In genomic region chr22:37187891-37188761, GRCh38 we compare ENCODE assay signal across 8 cellular contexts. TPM values are rescaled to one million over a fixed set of nuclear protein-coding genes. Genes with fewer than 3 reads are reported as not detected.
DNase-seq lines count a peak whose midpoint lies in the region; ATAC-seq and TF ChIP-seq lines count a peak whose summit lies in the region.

C1QTNF6 (minus strand) TSS chr22:37188247; CDS start chr22:37188213, 34 bp downstream.

- H3K9me3 ChIP-seq in BE2C (no peaks in the 10 kb centered on the region), muscle layer of duodenum (ENCODE audit: control insufficient read depth in 1 of 2, low read length in 2 of 2) (no peaks in the 10 kb centered on the region)

- H3K4me1 ChIP-seq in BE2C: peaks cover 17% of the 10 kb centered on the region
- H3K4me1 ChIP-seq in muscle layer of duodenum (ENCODE audit: control insufficient read depth in 1 of 2, insufficient read depth in 2 of 2, low read length in 2 of 2): peaks cover 11 to 20% of the 10 kb centered on the region in 2 donors

- peak; percentile 70 for DNase-seq in BE2C
- DNase-seq in OCI-M1 (lab: John Stamatoyannopoulos, UW): peak; percentile 68
- DNase-seq in epithelial cell of esophagus (ENCODE audit: low read depth): peak; percentile 72
- no peak for DNase-seq in KG1 (lab: John Stamatoyannopoulos, UW)
- DNase-seq in activated CD8-positive, alpha-beta memory T cell treated with anti-CD3 and anti-CD28 coated beads, Interleukin-2, amount 50 U/mL, for 4 hours: no peak

- peak within 1 kb of the TSS; percentile 74 for H3K27ac ChIP-seq in muscle layer of duodenum (ENCODE audit: low read length)

- ATAC-seq in GM21360 (IDR thresholded peaks at IDR 0.05; ENCODE audit: unreplicated experiment) (no peak), GM21825 (IDR thresholded peaks at IDR 0.05; ENCODE audit: unreplicated experiment) (no peak)

- H3K4me3 ChIP-seq in BE2C (ENCODE audit: low read depth, low read length): peak within 1 kb of the TSS; percentile 68
- peak within 1 kb of the TSS; percentile 11 for H3K4me3 ChIP-seq in epithelial cell of esophagus (ENCODE audit: low read length)
- peak within 1 kb of the TSS; percentile 40 to 56 for H3K4me3 ChIP-seq in muscle layer of duodenum (ENCODE audit: low read depth in 1 of 2, low read length in 2 of 2)

- TF ChIP-seq CTCF in BE2C (IDR thresholded peaks at IDR 0.05; ENCODE audit: low read depth, low read length) (no peak), epithelial cell of esophagus (IDR thresholded peaks at IDR 0.05; ENCODE audit: insufficient read depth, low read depth, low read length, missing control alignments) (no peak)

- H3K36me3 ChIP-seq in BE2C: no peaks in the 10 kb centered on the region
- no peaks in the 10 kb centered on the region for H3K36me3 ChIP-seq in muscle layer of duodenum (ENCODE audit: control insufficient read depth in 1 of 2, insufficient read depth in 2 of 2, low read length in 2 of 2)

- H3K27me3 ChIP-seq in BE2C: no peaks in the 10 kb centered on the region
- H3K27me3 ChIP-seq in muscle layer of duodenum (ENCODE audit: low read depth, low read length): no peaks in the 10 kb centered on the region

RNA-seq across cellular contexts. Expression of gene C1QTNF6, which starts in this region (rescaled TPM):
- 9.3 TPM for polyA plus RNA-seq in BE2C (2012; ENCODE audit: insufficient read depth, insufficient read length, low read depth)

Comparison
In these comparisons a context has a peak if more than half of its experiments do, and no peak if none do; other contexts are left out.
1. DNase-seq: peak in BE2C (single experiment), OCI-M1 (single experiment) and epithelial cell of esophagus (single experiment); none in KG1 (single experiment) and activated CD8-positive, alpha-beta memory T cell treated with anti-CD3 and anti-CD28 coated beads, Interleukin-2, amount 50 U/mL, for 4 hours (single experiment).
2. H3K4me3 ChIP-seq: peak in every context shown above with its lines; median percentile 68 in BE2C; 48 in muscle layer of duodenum; 11 in epithelial cell of esophagus.